In genomic region chr2:19745318-19746136, GRCh38 we compare ENCODE assay signal across 22 cellular contexts.
"Had no signal": no experiment of that assay in that cellular context is flagged by ENCODE, and none has a peak within 500 bp of the region (broad histone marks: within the 10 kb centered on the region; RNA-seq: fewer than 3 reads in every experiment).

No MANE protein-coding gene starts in this region.

- H3K4me3 ChIP-seq: adrenal gland, SJSA1 had no signal

- H3K9me3 Mint-ChIP-seq: activated naive CD8-positive, alpha-beta T cell treated with anti-CD3 and anti-CD28 coated beads, Interleukin-2, amount 10 ng/mL, durations not matched to agents 7 days and 5 days; activated T-cell treated with anti-CD3 and anti-CD28 coated beads, Interleukin-2, amount 50 U/mL, for 72 hours; activated T-helper 2 cell treated with anti-CD3 and anti-CD28 coated beads, Interferon-gamma antibody, Interleukin-2, Interleukin-4, amounts not matched to agents 10 μg/mL and 5 μg/mL and 100 μg/mL, durations not matched to agents 14 hours and 24 hours and 36 hours; T-helper 1 cell treated with Interleukin-12 subunit alpha and Interleukin-12 subunit beta and Interleukin-4 antibody, amounts not matched to agents 30 μg/mL and 1 μg/mL, for 36 hours had no signal

- H3K36me3 Mint-ChIP-seq: activated naive CD8-positive, alpha-beta T cell treated with anti-CD3 and anti-CD28 coated beads, Interleukin-2, amount 10 ng/mL, durations not matched to agents 7 days and 5 days had no signal

- H3K27ac Mint-ChIP-seq: activated CD8-positive, alpha-beta T cell treated with anti-CD3 and anti-CD28 coated beads, Interleukin-2, amount 10 ng/mL, durations not matched to agents 7 days and 5 days; activated naive CD8-positive, alpha-beta T cell treated with anti-CD3 and anti-CD28 coated beads, Interleukin-2, amount 10 ng/mL, durations not matched to agents 7 days and 5 days; activated T-cell treated with anti-CD3 and anti-CD28 coated beads, Interleukin-2, amount 50 U/mL, for 72 hours; activated T-helper 2 cell treated with anti-CD3 and anti-CD28 coated beads, Interferon-gamma antibody, Interleukin-2, Interleukin-4, amounts not matched to agents 10 μg/mL and 5 μg/mL and 100 μg/mL, durations not matched to agents 14 hours and 24 hours and 36 hours; T-helper 1 cell treated with Interleukin-12 subunit alpha and Interleukin-12 subunit beta and Interleukin-4 antibody, amounts not matched to agents 30 μg/mL and 1 μg/mL, for 36 hours had no signal

- H3K4me3 Mint-ChIP-seq: activated CD8-positive, alpha-beta T cell treated with anti-CD3 and anti-CD28 coated beads, Interleukin-2, amount 10 ng/mL, durations not matched to agents 7 days and 5 days; activated naive CD8-positive, alpha-beta T cell treated with anti-CD3 and anti-CD28 coated beads, Interleukin-2, amount 10 ng/mL, durations not matched to agents 7 days and 5 days; activated T-cell treated with anti-CD3 and anti-CD28 coated beads, Interleukin-2, amount 50 U/mL, for 72 hours; T-helper 1 cell treated with Interleukin-12 subunit alpha and Interleukin-12 subunit beta and Interleukin-4 antibody, amounts not matched to agents 30 μg/mL and 1 μg/mL, for 36 hours had no signal

- H3K36me3 ChIP-seq: adrenal gland, SJSA1 had no signal

- H3K27ac ChIP-seq: adrenal gland, SJSA1 had no signal

- H3K27me3 ChIP-seq: adrenal gland, SJSA1 had no signal

- H3K4me1 Mint-ChIP-seq: activated naive CD8-positive, alpha-beta T cell treated with anti-CD3 and anti-CD28 coated beads, Interleukin-2, amount 10 ng/mL, durations not matched to agents 7 days and 5 days had no signal

- H3K4me1 ChIP-seq: adrenal gland, SJSA1 had no signal

- DNase-seq: activated CD4-positive, alpha-beta T cell treated with anti-CD3 and anti-CD28 coated beads for 48 hours; activated CD4-positive, alpha-beta T cell treated with anti-CD3 and anti-CD28 coated beads, Interleukin-2, amount 50 U/mL, for 4 hours; activated CD8-positive, alpha-beta T cell treated with anti-CD3 and anti-CD28 coated beads, Interleukin-2, amount 10 ng/mL, durations not matched to agents 7 days and 5 days; activated naive CD4-positive, alpha-beta T cell treated with anti-CD3 and anti-CD28 coated beads, Interleukin-2, amount 50 U/mL, for 16 hours; activated naive CD8-positive, alpha-beta T cell treated with anti-CD3 and anti-CD28 coated beads, Interleukin-2, amount 10 ng/mL, durations not matched to agents 7 days and 5 days; activated T-cell treated with anti-CD3 and anti-CD28 coated beads, Interleukin-2, amount 50 U/mL, for 72 hours; anterior cingulate cortex; caudate nucleus; MM.1S; NCI-H1105; NCI-H1436; NCI-H1694 treated with DMSO at 0.1 percent for 48 hours; NCI-H2029 treated with DMSO at 0.1 percent for 48 hours; NCI-H510A treated with DMSO at 0.1 percent for 48 hours; NCI-H69; PC-3; SHP77; SW 1271 had no signal

- H3K9me3 ChIP-seq: adrenal gland, SJSA1 had no signal
